ENCODE assay signal across 35 cellular contexts in the genomic region with DNA sequence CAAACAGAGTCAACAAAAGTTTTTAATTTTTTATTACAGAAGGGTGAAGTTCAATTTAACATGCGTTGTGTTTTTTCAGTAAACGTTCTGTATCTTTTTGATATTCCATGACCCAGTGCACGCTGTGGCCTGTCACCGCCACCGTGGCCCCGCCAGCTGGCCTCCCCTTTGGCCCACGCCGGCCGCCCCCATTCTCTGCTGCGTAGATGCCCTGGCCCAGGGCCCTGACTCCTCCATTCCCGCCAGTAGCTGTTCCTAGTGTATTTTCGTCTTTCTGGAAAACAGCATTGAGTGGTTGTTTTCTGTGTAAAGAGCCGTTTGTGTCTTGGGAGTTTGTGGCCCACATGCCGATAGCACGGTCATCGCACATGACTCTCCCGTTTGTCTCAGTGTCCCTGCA. TPM values are rescaled to one million over a fixed set of nuclear protein-coding genes. Genes with fewer than 3 reads are reported as not detected.
DNase-seq lines count a peak whose midpoint lies in the region; ATAC-seq and TF ChIP-seq lines count a peak whose summit lies in the region.
"Had no signal": no experiment of that assay in that cellular context is flagged by ENCODE, and none has a peak within 500 bp of the region (broad histone marks: within the 10 kb centered on the region; RNA-seq: fewer than 3 reads in every experiment).

No MANE protein-coding gene starts in this region.

- H3K4me2 ChIP-seq in IMR-90 (ENCODE audit: low read depth, low read length) (no peak overlapping the region), mammary epithelial cell (ENCODE audit: insufficient read depth, low read depth, low read length) (no peak overlapping the region)
- H3K4me2 ChIP-seq: A549, hepatocyte had no signal

- H3K4me3 ChIP-seq in A673 (ENCODE audit: low read depth, low read length, poor library complexity, severe bottlenecking) (no peak overlapping the region), IMR-90 (ENCODE audit: insufficient read depth, low read depth, low read length) (no peak overlapping the region), mammary epithelial cell (replicated peaks in 1 of 3; ENCODE audit: insufficient read depth in 1 of 3, low read depth in 2 of 3, low read length in 3 of 3) (no peak overlapping the region)
- H3K4me3 ChIP-seq: A549, esophagus squamous epithelium, hepatocyte, lower lobe of right lung, SJSA1, skin epidermis, vagina had no signal

- ATAC-seq in IMR-90 (ENCODE audit: low read depth) (no peak), HG03342 (IDR thresholded peaks at IDR 0.05; ENCODE audit: unreplicated experiment) (no peak)
- ATAC-seq: A549; CD8-positive, alpha-beta T cell; lower lobe of right lung; natural killer cell; stimulated activated naive CD8-positive, alpha-beta T cell treated with anti-CD3 and anti-CD28 coated beads, Interleukin-15, Interleukin-2, amounts not matched to agents 100 U/mL and 50 U/mL, for 24 hours had no signal

- no peak overlapping the region for H3K23ac ChIP-seq in IMR-90 (ENCODE audit: low read depth, low read length)

- H3K27me3 ChIP-seq in A673 (replicated peaks; ENCODE audit: insufficient read depth, low read depth, low read length, poor library complexity) (no peaks in the 10 kb centered on the region), IMR-90 (ENCODE audit: control insufficient read depth, insufficient read depth, low read length) (no peaks in the 10 kb centered on the region), mammary epithelial cell (ENCODE audit: insufficient read depth, low read length) (no peaks in the 10 kb centered on the region)
- H3K27me3 ChIP-seq: esophagus squamous epithelium, hepatocyte, SJSA1, vagina had no signal

- in situ Hi-C loops in IMR-90 (cut with MboI; ENCODE audit: low sequenced_read_pairs) = no loop called here
- in situ Hi-C loops in mammary epithelial cell (cut with MboI; ENCODE audit: low sequenced_read_pairs in 2 of 2) = no loop called here

- peaks cover 10% of the 10 kb centered on the region for H3K9me3 Mint-ChIP-seq in nephron progenitor cell
- H3K9me3 Mint-ChIP-seq in T-helper 2 cell treated with Interferon-gamma antibody and Interleukin-4, amounts not matched to agents 5 μg/mL and 100 μg/mL, for 36 hours = no peaks in the 10 kb centered on the region
- H3K9me3 Mint-ChIP-seq: activated CD4-positive, alpha-beta T cell treated with anti-CD3 and anti-CD28 coated beads, Interleukin-2, amount 10 ng/mL, durations not matched to agents 24 days and 14 days; CD8-positive, alpha-beta T cell; central memory CD8-positive, alpha-beta T cell; natural killer cell had no signal

- H4K8ac ChIP-seq in IMR-90 (ENCODE audit: low read depth in 2 of 2, low read length in 2 of 2) = no peak overlapping the region

- H3K79me2 ChIP-seq in mammary epithelial cell (ENCODE audit: insufficient read depth, low read length) = no peaks in the 10 kb centered on the region
- H3K79me2 ChIP-seq: hepatocyte had no signal

- no peak overlapping the region for H2AK5ac ChIP-seq in IMR-90 (ENCODE audit: low read depth, low read length)

- H2BK120ac ChIP-seq in IMR-90 (ENCODE audit: low read depth, low read length) = no peak overlapping the region

- no peak overlapping the region for H3K4ac ChIP-seq in IMR-90 (ENCODE audit: low read depth, low read length)

- H3K4me3 Mint-ChIP-seq in nephron progenitor cell = no peak overlapping the region
- H3K4me3 Mint-ChIP-seq in T-helper 2 cell treated with Interferon-gamma antibody and Interleukin-4, amounts not matched to agents 5 μg/mL and 100 μg/mL, for 36 hours = no peak overlapping the region
- H3K4me3 Mint-ChIP-seq: activated CD4-positive, alpha-beta T cell treated with anti-CD3 and anti-CD28 coated beads, Interleukin-2, amount 10 ng/mL, durations not matched to agents 24 days and 14 days; CD8-positive, alpha-beta T cell; central memory CD8-positive, alpha-beta T cell; natural killer cell had no signal

- intact Hi-C loops in A673 (cut with micrococcal nuclease; ENCODE audit: unreplicated experiment) (no loop called here), IMR-90 (cut with micrococcal nuclease) (no loop called here), mammary epithelial cell (cut with micrococcal nuclease) (no loop called here)

- H2BK20ac ChIP-seq in IMR-90 (ENCODE audit: low read depth, low read length) = no peak overlapping the region

- H4K20me1 ChIP-seq in IMR-90 (ENCODE audit: insufficient read depth, low read length) (no peaks in the 10 kb centered on the region; the same call in 1 of the 2 replicates), mammary epithelial cell (ENCODE audit: insufficient read depth, low read length) (no peaks in the 10 kb centered on the region)

- H3K36me3 ChIP-seq in A673 (ENCODE audit: insufficient read depth, low read length, poor library complexity, severe bottlenecking) (peaks cover 57% of the 10 kb centered on the region), IMR-90 (ENCODE audit: control insufficient read depth, insufficient read depth, low read length) (peaks cover 53% of the 10 kb centered on the region), mammary epithelial cell (ENCODE audit: insufficient read depth, low read length) (peaks cover 15% of the 10 kb centered on the region)

- TF ChIP-seq POLR2A in IMR-90 (IDR thresholded peaks at IDR 0.05; ENCODE audit: low read depth, low read length) = no peak

- H3K4me1 Mint-ChIP-seq in nephron progenitor cell = peaks cover 5% of the 10 kb centered on the region
- H3K4me1 Mint-ChIP-seq in T-helper 2 cell treated with Interferon-gamma antibody and Interleukin-4, amounts not matched to agents 5 μg/mL and 100 μg/mL, for 36 hours (ENCODE audit: low read depth) = peaks cover 5% of the 10 kb centered on the region

- no peaks in the 10 kb centered on the region for H3K4me1 ChIP-seq in A673 (ENCODE audit: insufficient read depth, low read length, poor library complexity, severe bottlenecking)
- no peaks in the 10 kb centered on the region for H3K4me1 ChIP-seq in IMR-90 (ENCODE audit: control insufficient read depth, insufficient read depth, low read length)
- H3K4me1 ChIP-seq in mammary epithelial cell (ENCODE audit: insufficient read depth, low read length) = no peaks in the 10 kb centered on the region
- H3K4me1 ChIP-seq: A549 had no signal

- no peak for TF ChIP-seq CTCF in A673 (conservative IDR thresholded peaks at IDR 0.05; ENCODE audit: low read depth, low read length)
- no peak for TF ChIP-seq CTCF in IMR-90 (conservative IDR thresholded peaks at IDR 0.05; ENCODE audit: low read depth, low read length)
- TF ChIP-seq CTCF in mammary epithelial cell (conservative IDR thresholded peaks at IDR 0.05 in 1 of 2, IDR thresholded peaks at IDR 0.05 in 1 of 2; ENCODE audit: extremely low read depth in 1 of 2, insufficient read depth in 1 of 2, low read depth in 1 of 2, low read length in 2 of 2) = no peak
- TF ChIP-seq CTCF in nephron progenitor cell (IDR thresholded peaks at IDR 0.05) = no peak
- TF ChIP-seq CTCF in GM10266 (IDR thresholded peaks at IDR 0.05; ENCODE audit: control insufficient read depth, insufficient read depth, low read depth, missing control alignments) = no peak

- BruUV-seq in A673 (replicated peaks; lab: Mats Ljungman, UMichigan) (TSS peak; percentile 71), IMR-90 (replicated peaks; lab: Mats Ljungman, UMichigan) (TSS peak; percentile 78), mammary epithelial cell (replicated peaks; lab: Mats Ljungman, UMichigan) (TSS peak; percentile 55)

- dilution Hi-C loops in IMR-90 (cut with HindIII; ENCODE audit: low sequenced_read_pairs, unreplicated experiment) (no loop called here), mammary epithelial cell (cut with HindIII; ENCODE audit: low sequenced_read_pairs) (no loop called here)

- no peak for TF ChIP-seq RAD21 in IMR-90 (IDR thresholded peaks at IDR 0.05; ENCODE audit: low read length)

- no peaks in the 10 kb centered on the region for H3K9me3 ChIP-seq in A673 (ENCODE audit: low read depth, low read length, poor library complexity, severe bottlenecking)
- no peaks in the 10 kb centered on the region for H3K9me3 ChIP-seq in IMR-90 (ENCODE audit: control insufficient read depth, insufficient read depth, low read length)
- no peaks in the 10 kb centered on the region for H3K9me3 ChIP-seq in mammary epithelial cell (replicated peaks; ENCODE audit: insufficient read depth, low read length)
- H3K9me3 ChIP-seq: A549, esophagus squamous epithelium, lower lobe of right lung, SJSA1, vagina had no signal

- no peaks in the 10 kb centered on the region for H3K9me1 ChIP-seq in IMR-90 (ENCODE audit: insufficient read depth, low read length)

- peaks cover 0 to 9% of the 10 kb centered on the region in 2 experiments; a peak in 1 of 4 replicates for H3K79me1 ChIP-seq in IMR-90 (ENCODE audit: low read depth in 1 of 2, low read length in 2 of 2)

- H3K56ac ChIP-seq in IMR-90 (ENCODE audit: extremely low read depth, insufficient read depth, low read length) = no peak overlapping the region

- H2AK9ac ChIP-seq in IMR-90 (replicated peaks; ENCODE audit: low read depth, low read length, poor library complexity) = no peak overlapping the region

- no peak overlapping the region for H2BK5ac ChIP-seq in IMR-90 (ENCODE audit: low read depth, low read length, poor library complexity, severe bottlenecking)

- no peak overlapping the region for H2BK15ac ChIP-seq in IMR-90 (ENCODE audit: low read depth, low read length)

- POLR2A ChIA-PET in A673 (lab: Charles Lee; ENCODE audit: low non-redundant PET) (no interaction called here), IMR-90 (lab: Charles Lee; ENCODE audit: unreplicated experiment) (no interaction called here)

- H2AFZ ChIP-seq in IMR-90 (replicated peaks; ENCODE audit: low read length, poor library complexity) = no peak overlapping the region
- no peak overlapping the region for H2AFZ ChIP-seq in mammary epithelial cell (ENCODE audit: low read depth, low read length)
- H2AFZ ChIP-seq: hepatocyte had no signal

- H3K27me3 Mint-ChIP-seq in nephron progenitor cell (ENCODE audit: low read depth, poor library complexity) = peaks cover 6% of the 10 kb centered on the region
- no peaks in the 10 kb centered on the region for H3K27me3 Mint-ChIP-seq in T-helper 2 cell treated with Interferon-gamma antibody and Interleukin-4, amounts not matched to agents 5 μg/mL and 100 μg/mL, for 36 hours (ENCODE audit: low read depth)
- H3K27me3 Mint-ChIP-seq: activated CD4-positive, alpha-beta T cell treated with anti-CD3 and anti-CD28 coated beads, Interleukin-2, amount 10 ng/mL, durations not matched to agents 24 days and 14 days; central memory CD8-positive, alpha-beta T cell had no signal

- H3K18ac ChIP-seq in IMR-90 (ENCODE audit: low read depth, low read length) = no peak overlapping the region

- CTCF ChIA-PET in A673 (lab: Charles Lee) = no interaction called here
- CTCF ChIA-PET in IMR-90 (lab: Yijun Ruan, JAX) = no interaction called here
- CTCF ChIA-PET in mammary epithelial cell (lab: Charles Lee; ENCODE audit: low non-redundant PET) = no interaction called here

- no peak overlapping the region for H3K14ac ChIP-seq in IMR-90 (replicated peaks; ENCODE audit: low read depth, low read length)

- no peak overlapping the region for H4K5ac ChIP-seq in IMR-90 (ENCODE audit: low read depth, low read length)

- no peak overlapping the region for H3K27ac ChIP-seq in A673 (ENCODE audit: low read depth, low read length, poor library complexity, severe bottlenecking)
- H3K27ac ChIP-seq in IMR-90 (ENCODE audit: insufficient read depth, low read length) = no peak overlapping the region
- H3K27ac ChIP-seq in mammary epithelial cell (ENCODE audit: insufficient read depth, low read depth, low read length) = no peak overlapping the region
- H3K27ac ChIP-seq: A549, esophagus squamous epithelium, hepatocyte, lower lobe of right lung, SJSA1, skin epidermis, vagina, WERI-Rb-1 had no signal

- H3K9ac ChIP-seq in IMR-90 (ENCODE audit: low read depth, low read length) (no peak overlapping the region), mammary epithelial cell (ENCODE audit: insufficient read depth, low read length) (no peak overlapping the region)

- DNase-seq in A673 (ENCODE audit: low spot score) = no peak
- no peak for DNase-seq in IMR-90
- DNase-seq in mammary epithelial cell = no peak
- DNase-seq in nephron progenitor cell = no peak
- no peak for DNase-seq in T-helper 2 cell treated with Interferon-gamma antibody and Interleukin-4, amounts not matched to agents 5 μg/mL and 100 μg/mL, for 36 hours (ENCODE audit: low spot score)
- no peak for DNase-seq in inferior parietal cortex (ENCODE audit: extremely low spot score)
- DNase-seq in GM10266 (ENCODE audit: extremely low spot score) = no peak
- DNase-seq: activated CD4-positive, alpha-beta T cell treated with anti-CD3 and anti-CD28 coated beads, Interleukin-2, amount 10 ng/mL, durations not matched to agents 24 days and 14 days; activated T-cell treated with anti-CD3 and anti-CD28 coated beads, Interleukin-2, amount 50 U/mL, for 48 hours; CD8-positive, alpha-beta T cell; dermis blood vessel endothelial cell; DMS 273 treated with DMSO at 0.1 percent for 48 hours; esophagus squamous epithelium; foreskin melanocyte; Kasumi-1; lower lobe of right lung; natural killer cell; NCI-H2081; NCI-H2227 treated with DMSO at 0.1 percent for 48 hours; NCI-H526 treated with DMSO at 0.1 percent for 48 hours; stimulated activated CD4-positive, alpha-beta T cell treated with anti-CD3 and anti-CD28 coated beads, Interleukin-1b, Interleukin-23, amount 100 ng/mL, for 48 hours; stimulated activated naive CD8-positive, alpha-beta T cell treated with anti-CD3 and anti-CD28 coated beads, Interleukin-15, Interleukin-2, amounts not matched to agents 100 U/mL and 50 U/mL, for 24 hours; T1000; WERI-Rb-1 had no signal

- peak overlapping the region; percentile 60 for H3K27ac Mint-ChIP-seq in nephron progenitor cell
- no peak overlapping the region for H3K27ac Mint-ChIP-seq in T-helper 2 cell treated with Interferon-gamma antibody and Interleukin-4, amounts not matched to agents 5 μg/mL and 100 μg/mL, for 36 hours
- H3K27ac Mint-ChIP-seq: activated CD4-positive, alpha-beta T cell treated with anti-CD3 and anti-CD28 coated beads, Interleukin-2, amount 10 ng/mL, durations not matched to agents 24 days and 14 days; CD8-positive, alpha-beta T cell; natural killer cell had no signal

- H3K36me3 Mint-ChIP-seq in nephron progenitor cell (ENCODE audit: low read depth) = peaks cover 39% of the 10 kb centered on the region
- H3K36me3 Mint-ChIP-seq in T-helper 2 cell treated with Interferon-gamma antibody and Interleukin-4, amounts not matched to agents 5 μg/mL and 100 μg/mL, for 36 hours (ENCODE audit: low read depth) = peaks cover 27% of the 10 kb centered on the region
- H3K36me3 Mint-ChIP-seq: natural killer cell had no signal

- WGBS in IMR-90 (ENCODE audit: extremely low coverage in 2 of 2, insufficient read length in 1 of 2), 2 experiments = 94% methylated on average over 13 of the region's 17 CpGs; no CpG with 5 or more reads in 1 of the 2 experiments
- WGBS in mammary epithelial cell (ENCODE audit: low coverage, missing lambda C conversion rate) = 85% methylated on average over 17 of the region's 17 CpGs

- no peak overlapping the region for H4K91ac ChIP-seq in IMR-90 (ENCODE audit: insufficient read depth, low read depth, low read length)

RNA-seq across cellular contexts. Expression of a gene that starts 6.1 kb away (rescaled TPM):
- total RNA-seq in A673 (2021) = 49.1 and 96.5 TPM in 2 replicates
- total RNA-seq in IMR-90 (2012; rRNA removed) = under 0.01 TPM in 1 of 2 replicates, not detected in the other
- not detected in 2 replicates for polyA plus RNA-seq in IMR-90 (2012; rRNA removed)
- not detected in 2 replicates for polyA plus RNA-seq in IMR-90 (2012; cell fraction: cytosol; rRNA removed)
- polyA plus RNA-seq in IMR-90 (2012; cell fraction: nucleus; rRNA removed; ENCODE audit: low replicate concordance) = not detected in 2 replicates
- 10 to 100 TPM in 1 of 2 donors, not detected in 1; 58.5 TPM for total RNA-seq in mammary epithelial cell
- not detected for polyA plus RNA-seq in mammary epithelial cell
- polyA minus RNA-seq in mammary epithelial cell = not detected
- total RNA-seq: dermis blood vessel endothelial cell, esophagus squamous epithelium, H4, hepatocyte, mononuclear cell, RPMI7951, SJSA1, vagina had no signal
- polyA plus RNA-seq: A549, hepatocyte, thymus had no signal

RNA-seq across cellular contexts. Expression of a gene that starts 22.4 kb away (rescaled TPM):
- 67.7 and 76.4 TPM in 2 replicates for total RNA-seq in A673 (2021)
- 18.3 and 19.2 TPM in 2 replicates for total RNA-seq in IMR-90 (2012; rRNA removed)
- 25.7 and 26.6 TPM in 2 replicates for polyA plus RNA-seq in IMR-90 (2012; rRNA removed)
- polyA plus RNA-seq in IMR-90 (2012; cell fraction: cytosol; rRNA removed) = 18.5 and 20.0 TPM in 2 replicates
- polyA plus RNA-seq in IMR-90 (2012; cell fraction: nucleus; rRNA removed; ENCODE audit: low replicate concordance) = 55.4 and 56.4 TPM in 2 replicates
- 10 to 100 TPM; 22.3 to 37.9 TPM for total RNA-seq in mammary epithelial cell
- 32.8 TPM for polyA plus RNA-seq in mammary epithelial cell
- 31.2 TPM for polyA minus RNA-seq in mammary epithelial cell
